ENCODE assay signal across 12 cellular contexts in genomic region chr17:2157081-2157480, GRCh38.
A peak's percentile ranks its signal among the peaks of the same experiment; 100 is the strongest.
DNase-seq lines count a peak whose midpoint lies in the region; ATAC-seq and TF ChIP-seq lines count a peak whose summit lies in the region.
"Had no signal": no experiment of that assay in that cellular context is flagged by ENCODE, and none has a peak within 500 bp of the region (broad histone marks: within the 10 kb centered on the region; RNA-seq: fewer than 3 reads in every experiment).

No MANE protein-coding gene starts in this region.

- peak overlapping the region; percentile 44 for H3K4me3 Mint-ChIP-seq in HFFc6

- no peaks in the 10 kb centered on the region for H3K9me3 ChIP-seq in cardiac muscle cell (ENCODE audit: low read depth)
- H3K9me3 ChIP-seq: testis had no signal

- no peaks in the 10 kb centered on the region for H3K4me1 ChIP-seq in cardiac muscle cell (ENCODE audit: low read depth)
- H3K4me1 ChIP-seq: testis had no signal

- DNase-seq in HFFc6 (peak; percentile 49), cardiac muscle cell (ENCODE audit: low read depth in 1 of 2, low spot score in 1 of 2) (peak in 1 of 2 donors; percentile 77), NCI-H2107 treated with DMSO at 0.1 percent for 48 hours (lab: John Stamatoyannopoulos, UW; ENCODE audit: unreplicated experiment) (no peak), posterior vena cava (ENCODE audit: low spot score) (no peak)
- DNase-seq: activated naive CD4-positive, alpha-beta T cell treated with anti-CD3 and anti-CD28 coated beads, Interleukin-2, amount 50 U/mL, for 16 hours; NCI-H1436; T-helper 2 cell; testis had no signal

- intact Hi-C loops in posterior vena cava (cut with DNase I), result no loop called here

- H3K27me3 Mint-ChIP-seq in HFFc6 (ENCODE audit: insufficient read depth), result no peaks in the 10 kb centered on the region

- no peak for TF ChIP-seq CTCF in HFFc6 (IDR thresholded peaks at IDR 0.05)
- TF ChIP-seq CTCF in cardiac muscle cell (IDR thresholded peaks at IDR 0.05; ENCODE audit: low read depth, low read length), result no peak

- H3K4me1 Mint-ChIP-seq in HFFc6 (ENCODE audit: low read depth), result peaks cover 45% of the 10 kb centered on the region

- peak overlapping the region; percentile 66 for H3K27ac ChIP-seq in cardiac muscle cell
- H3K27ac ChIP-seq in skin epidermis, result peak overlapping the region in 19 of 21 experiments; percentile 5 to 77 (median 50)
- H3K27ac ChIP-seq: testis had no signal

- no peak overlapping the region for H3K4me3 ChIP-seq in cardiac muscle cell
- no peak overlapping the region for H3K4me3 ChIP-seq in skin epidermis
- H3K4me3 ChIP-seq: testis had no signal

- no peaks in the 10 kb centered on the region for H3K9me3 Mint-ChIP-seq in HFFc6

- peak overlapping the region; percentile 85 for H3K27ac Mint-ChIP-seq in HFFc6

- ATAC-seq in SK-N-SH treated with all-trans-retinoic acid at 6 μM for 48 hours, result peak; percentile 72
- ATAC-seq in GM21723 (IDR thresholded peaks at IDR 0.05; ENCODE audit: unreplicated experiment), result no peak
- ATAC-seq in activated CD4-positive, CD25-positive, alpha-beta regulatory T cell treated with anti-CD3 and anti-CD28 coated beads, Interleukin-2, amount 50 U/mL, for 24 hours, result no peak

- H3K27me3 ChIP-seq in cardiac muscle cell, result no peaks in the 10 kb centered on the region
- H3K27me3 ChIP-seq: testis had no signal

- H3K36me3 ChIP-seq in cardiac muscle cell, result no peaks in the 10 kb centered on the region

- H3K36me3 Mint-ChIP-seq in HFFc6 (ENCODE audit: low read depth), result peaks cover 22% of the 10 kb centered on the region

TF ChIP-seq in SK-N-SH treated with all-trans-retinoic acid at 6 μM for 48 hours, 23 proteins besides CTCF, POLR2A, EP300 and RAD21:
- no peak for TF ChIP-seq OSR1 (CRISPR knock-in tag; IDR thresholded peaks at IDR 0.05)
- TF ChIP-seq ZNF565 (CRISPR knock-in tag; conservative IDR thresholded peaks at IDR 0.05; ENCODE audit: low read depth), result no peak
- TF ChIP-seq ZNF70 (CRISPR knock-in tag; IDR thresholded peaks at IDR 0.05), result no peak
- no peak for TF ChIP-seq ISL1 (CRISPR knock-in tag; IDR thresholded peaks at IDR 0.05)
